ENCODE assay signal across 8 cellular contexts in the genomic region with DNA sequence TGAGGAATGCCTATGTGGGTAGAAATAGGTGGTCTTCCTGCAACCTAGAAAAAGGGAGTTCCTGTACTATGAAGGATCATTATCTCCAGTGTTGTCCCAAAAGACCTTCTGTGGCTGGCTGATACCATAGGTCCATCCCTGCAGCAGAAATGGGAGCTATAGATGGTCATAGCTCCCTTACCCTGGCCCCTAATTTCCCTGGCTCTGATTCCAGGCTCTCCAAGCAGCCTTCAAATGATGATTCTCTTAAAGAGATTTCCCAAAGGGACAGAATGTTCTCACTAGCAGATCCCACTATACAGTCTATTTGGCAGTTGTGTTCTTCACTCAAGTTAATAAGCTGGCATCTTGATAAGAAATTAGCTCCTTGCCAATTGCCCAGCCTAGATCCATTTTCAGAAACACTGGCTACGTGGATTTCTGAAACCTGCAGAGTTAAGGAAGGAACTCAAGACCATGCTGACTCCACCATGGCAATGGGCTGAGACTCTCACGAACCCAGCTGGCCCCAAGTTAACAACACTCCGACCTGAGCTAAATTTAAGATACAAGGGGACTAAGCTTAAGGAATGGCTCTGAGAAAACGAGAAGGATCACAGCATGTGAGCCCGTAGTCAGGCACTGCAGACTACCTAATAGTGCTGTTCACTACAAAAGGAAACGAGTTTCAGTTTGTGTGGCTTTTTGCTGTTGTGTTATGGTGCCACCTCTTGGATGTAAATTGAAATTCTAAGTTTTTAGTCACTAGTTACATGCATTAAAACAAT. TPM values are rescaled to one million over a fixed set of nuclear protein-coding genes. Genes with fewer than 3 reads are reported as not detected.
DNase-seq lines count a peak whose midpoint lies in the region; ATAC-seq and TF ChIP-seq lines count a peak whose summit lies in the region.

No MANE protein-coding gene starts in this region.

- intact Hi-C loops in activated CD4-positive, alpha-beta T cell treated with anti-CD3 and anti-CD28 coated beads, Interleukin-2, amount 10 ng/mL, durations not matched to agents 24 days and 14 days (cut with micrococcal nuclease): loop anchor here (1.0 to 5.0 kb wide), 4 partner anchors 13 to 468 kb away; partner anchors contain the start of gene RAMAC

- H3K27me3 Mint-ChIP-seq in HFFc6 (ENCODE audit: insufficient read depth): no peaks in the 10 kb centered on the region; the same call in 1 of the 2 replicates
- H3K27me3 Mint-ChIP-seq in activated CD4-positive, alpha-beta T cell treated with anti-CD3 and anti-CD28 coated beads, Interleukin-2, amount 10 ng/mL, durations not matched to agents 24 days and 14 days: no peaks in the 10 kb centered on the region
- H3K27me3 Mint-ChIP-seq in naive thymus-derived CD8-positive, alpha-beta T cell: no peaks in the 10 kb centered on the region

- no peaks in the 10 kb centered on the region for H3K9me3 Mint-ChIP-seq in HFFc6
- H3K9me3 Mint-ChIP-seq in activated CD4-positive, alpha-beta T cell treated with anti-CD3 and anti-CD28 coated beads, Interleukin-2, amount 10 ng/mL, durations not matched to agents 24 days and 14 days: no peaks in the 10 kb centered on the region
- H3K9me3 Mint-ChIP-seq in naive thymus-derived CD8-positive, alpha-beta T cell: no peaks in the 10 kb centered on the region

- peak; percentile 86 for ATAC-seq in esophagus mucosa
- peak; percentile 91 to 96 for ATAC-seq in naive thymus-derived CD8-positive, alpha-beta T cell

- peaks cover 20% of the 10 kb centered on the region for H3K4me1 Mint-ChIP-seq in HFFc6 (ENCODE audit: low read depth)
- peaks cover 6% of the 10 kb centered on the region for H3K4me1 Mint-ChIP-seq in activated CD4-positive, alpha-beta T cell treated with anti-CD3 and anti-CD28 coated beads, Interleukin-2, amount 10 ng/mL, durations not matched to agents 24 days and 14 days
- H3K4me1 Mint-ChIP-seq in naive thymus-derived CD8-positive, alpha-beta T cell: peaks cover 6 to 13% (median 11%) of the 10 kb centered on the region in 4 donors

- DNase-seq in GF-D8 (lab: John Stamatoyannopoulos, UW): peak; percentile 52
- DNase-seq in HFFc6: peak; percentile 70
- DNase-seq in NCI-H2029 treated with DMSO at 0.1 percent for 48 hours (lab: John Stamatoyannopoulos, UW): peak; percentile 4
- peak; percentile 84 for DNase-seq in activated CD4-positive, alpha-beta T cell treated with anti-CD3 and anti-CD28 coated beads, Interleukin-2, amount 10 ng/mL, durations not matched to agents 24 days and 14 days
- peak in 7 of 10 donors; percentile 4 to 64 (median 31) for DNase-seq in naive thymus-derived CD8-positive, alpha-beta T cell
- no peak for DNase-seq in cerebellar nuclear complex (lab: John Stamatoyannopoulos, UW)

- TF ChIP-seq CTCF in 22Rv1 (IDR thresholded peaks at IDR 0.05) (peak; percentile 81), HFFc6 (IDR thresholded peaks at IDR 0.05) (peak; percentile 81)

- H3K27ac Mint-ChIP-seq in HFFc6: peak overlapping the region; percentile 73
- H3K27ac Mint-ChIP-seq in activated CD4-positive, alpha-beta T cell treated with anti-CD3 and anti-CD28 coated beads, Interleukin-2, amount 10 ng/mL, durations not matched to agents 24 days and 14 days: no peak overlapping the region
- peak overlapping the region; percentile 54 to 93 (median 84) for H3K27ac Mint-ChIP-seq in naive thymus-derived CD8-positive, alpha-beta T cell

- peak overlapping the region; percentile 43; the same call in 1 of the 2 replicates for H3K27ac ChIP-seq in 22Rv1

- POLR2A ChIA-PET in naive thymus-derived CD8-positive, alpha-beta T cell (lab: Charles Lee): interaction anchor here (1.0 to 2.1 kb wide), 4 partner anchors 11 to 460 kb away, joined by 3 to 10 read pairs (median 7); partner anchors contain the start of genes C15orf40 and RPS17

- H3K4me3 Mint-ChIP-seq in HFFc6: peak overlapping the region; percentile 88
- H3K4me3 Mint-ChIP-seq in activated CD4-positive, alpha-beta T cell treated with anti-CD3 and anti-CD28 coated beads, Interleukin-2, amount 10 ng/mL, durations not matched to agents 24 days and 14 days: peak overlapping the region; percentile 73
- peak overlapping the region; percentile 68 to 82 (median 74) for H3K4me3 Mint-ChIP-seq in naive thymus-derived CD8-positive, alpha-beta T cell

- H3K36me3 Mint-ChIP-seq in HFFc6 (ENCODE audit: low read depth): no peaks in the 10 kb centered on the region
- H3K36me3 Mint-ChIP-seq in activated CD4-positive, alpha-beta T cell treated with anti-CD3 and anti-CD28 coated beads, Interleukin-2, amount 10 ng/mL, durations not matched to agents 24 days and 14 days (ENCODE audit: low read depth): no peaks in the 10 kb centered on the region
- peaks cover 0 to 4% (median 0%) of the 10 kb centered on the region in 3 donors for H3K36me3 Mint-ChIP-seq in naive thymus-derived CD8-positive, alpha-beta T cell

RNA-seq across cellular contexts. Expression of gene C15orf40, which starts 11.4 kb away (rescaled TPM):
- total RNA-seq in HFFc6 (2021; fragmentation: NEBNext Ultra II Directional; extraction: Animal tissue kit (Norgen Biotek cat#: 25700)): 10 to 100 TPM; 21.1 to 31.5 (median 26.3) TPM
- 23.6 and 30.8 TPM in 2 replicates for total RNA-seq in activated CD4-positive, alpha-beta T cell treated with anti-CD3 and anti-CD28 coated beads, Interleukin-2, amount 10 ng/mL, durations not matched to agents 24 days and 14 days
- total RNA-seq in esophagus mucosa: 18.7 TPM
- 10 to 100 TPM; 48.4 to 49.9 TPM for total RNA-seq in naive thymus-derived CD8-positive, alpha-beta T cell
- 10 to 100 TPM; 56.2 to 87.5 (median 67.8) TPM for polyA plus RNA-seq in naive thymus-derived CD8-positive, alpha-beta T cell

RNA-seq across cellular contexts. Expression of gene RAMAC, which starts 14.1 kb away (rescaled TPM):
- 10 to 100 TPM; 18.6 to 22.0 (median 20.3) TPM for total RNA-seq in HFFc6 (2021; fragmentation: NEBNext Ultra II Directional; extraction: Animal tissue kit (Norgen Biotek cat#: 25700))
- total RNA-seq in activated CD4-positive, alpha-beta T cell treated with anti-CD3 and anti-CD28 coated beads, Interleukin-2, amount 10 ng/mL, durations not matched to agents 24 days and 14 days: 23.9 and 26.4 TPM in 2 replicates
- 22.5 TPM for total RNA-seq in esophagus mucosa
- 10 to 100 TPM; 17.5 to 22.3 TPM for total RNA-seq in naive thymus-derived CD8-positive, alpha-beta T cell
- 10 to 100 TPM; 28.5 to 35.0 (median 31.7) TPM for polyA plus RNA-seq in naive thymus-derived CD8-positive, alpha-beta T cell

RNA-seq across cellular contexts. Expression of gene HOMER2, which starts 47.6 kb away (rescaled TPM):
- total RNA-seq in HFFc6 (2021; fragmentation: NEBNext Ultra II Directional; extraction: Animal tissue kit (Norgen Biotek cat#: 25700)): 1 to 10 TPM in 2 of 6 experiments, under 1 TPM in 4; 0.19 to 1.4 (median 0.86) TPM
- 29.3 and 32.1 TPM in 2 replicates for total RNA-seq in activated CD4-positive, alpha-beta T cell treated with anti-CD3 and anti-CD28 coated beads, Interleukin-2, amount 10 ng/mL, durations not matched to agents 24 days and 14 days
- total RNA-seq in esophagus mucosa: 26.3 TPM
- total RNA-seq in naive thymus-derived CD8-positive, alpha-beta T cell: 1 to 10 TPM; 6.1 to 6.2 TPM
- polyA plus RNA-seq in naive thymus-derived CD8-positive, alpha-beta T cell: 1 to 10 TPM in 2 of 3 donors, under 1 TPM in 1; 0.23 to 3.1 (median 1.7) TPM

Comparison
In these comparisons a context has a peak if more than half of its experiments do, and no peak if none do; other contexts are left out.
1. DNase-seq: peak in GF-D8 (single experiment), HFFc6 (single experiment), NCI-H2029 treated with DMSO at 0.1 percent for 48 hours (single experiment), activated CD4-positive, alpha-beta T cell treated with anti-CD3 and anti-CD28 coated beads, Interleukin-2, amount 10 ng/mL, durations not matched to agents 24 days and 14 days (single experiment) and naive thymus-derived CD8-positive, alpha-beta T cell (7 of 10); none in cerebellar nuclear complex (0 of 2).
2. Peak in every context shown above with its lines, with median percentiles within 50 percentile points of each other: H3K4me3 Mint-ChIP-seq.